2 cellular contexts compared by ENCODE assay signal in genomic region chr17:79145548-79145947, GRCh38.
A peak's percentile ranks its signal among the peaks of the same experiment; 100 is the strongest.
TF ChIP-seq lines count a peak whose summit lies in the region.

No MANE protein-coding gene starts in this region.

TF ChIP-seq in HepG2, 621 proteins besides CTCF, POLR2A, EP300 and RAD21:
- TF ChIP-seq ZNF678 (CRISPR knock-in tag; IDR thresholded peaks at IDR 0.05) (no peak), EZH2 (conservative IDR thresholded peaks at IDR 0.05; ENCODE audit: low read depth, low read length) (peak; percentile 26; the same call in 1 of the 2 replicates), ZNF281 (CRISPR knock-in tag; IDR thresholded peaks at IDR 0.05; ENCODE audit: borderline replicate concordance) (no peak), SRSF1 (optimal IDR thresholded peaks at IDR 0.05; ENCODE audit: low read depth, low read length) (no peak)
- TF ChIP-seq, protein P1, sequence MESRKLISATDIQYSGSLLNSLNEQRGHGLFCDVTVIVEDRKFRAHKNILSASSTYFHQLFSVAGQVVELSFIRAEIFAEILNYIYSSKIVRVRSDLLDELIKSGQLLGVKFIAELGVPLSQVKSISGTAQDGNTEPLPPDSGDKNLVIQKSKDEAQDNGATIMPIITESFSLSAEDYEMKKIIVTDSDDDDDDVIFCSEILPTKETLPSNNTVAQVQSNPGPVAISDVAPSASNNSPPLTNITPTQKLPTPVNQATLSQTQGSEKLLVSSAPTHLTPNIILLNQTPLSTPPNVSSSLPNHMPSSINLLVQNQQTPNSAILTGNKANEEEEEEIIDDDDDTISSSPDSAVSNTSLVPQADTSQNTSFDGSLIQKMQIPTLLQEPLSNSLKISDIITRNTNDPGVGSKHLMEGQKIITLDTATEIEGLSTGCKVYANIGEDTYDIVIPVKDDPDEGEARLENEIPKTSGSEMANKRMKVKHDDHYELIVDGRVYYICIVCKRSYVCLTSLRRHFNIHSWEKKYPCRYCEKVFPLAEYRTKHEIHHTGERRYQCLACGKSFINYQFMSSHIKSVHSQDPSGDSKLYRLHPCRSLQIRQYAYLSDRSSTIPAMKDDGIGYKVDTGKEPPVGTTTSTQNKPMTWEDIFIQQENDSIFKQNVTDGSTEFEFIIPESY (CRISPR knock-in tag; IDR thresholded peaks at IDR 0.05) = no peak
- TF ChIP-seq, protein P2, sequence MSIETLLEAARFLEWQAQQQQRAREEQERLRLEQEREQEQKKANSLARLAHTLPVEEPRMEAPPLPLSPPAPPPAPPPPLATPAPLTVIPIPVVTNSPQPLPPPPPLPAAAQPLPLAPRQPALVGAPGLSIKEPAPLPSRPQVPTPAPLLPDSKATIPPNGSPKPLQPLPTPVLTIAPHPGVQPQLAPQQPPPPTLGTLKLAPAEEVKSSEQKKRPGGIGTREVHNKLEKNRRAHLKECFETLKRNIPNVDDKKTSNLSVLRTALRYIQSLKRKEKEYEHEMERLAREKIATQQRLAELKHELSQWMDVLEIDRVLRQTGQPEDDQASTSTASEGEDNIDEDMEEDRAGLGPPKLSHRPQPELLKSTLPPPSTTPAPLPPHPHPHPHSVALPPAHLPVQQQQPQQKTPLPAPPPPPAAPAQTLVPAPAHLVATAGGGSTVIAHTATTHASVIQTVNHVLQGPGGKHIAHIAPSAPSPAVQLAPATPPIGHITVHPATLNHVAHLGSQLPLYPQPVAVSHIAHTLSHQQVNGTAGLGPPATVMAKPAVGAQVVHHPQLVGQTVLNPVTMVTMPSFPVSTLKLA (IDR thresholded peaks at IDR 0.05) = peak; percentile 73

TF ChIP-seq in K562, 482 proteins besides CTCF, POLR2A, EP300 and RAD21:
- TF ChIP-seq, protein P3, sequence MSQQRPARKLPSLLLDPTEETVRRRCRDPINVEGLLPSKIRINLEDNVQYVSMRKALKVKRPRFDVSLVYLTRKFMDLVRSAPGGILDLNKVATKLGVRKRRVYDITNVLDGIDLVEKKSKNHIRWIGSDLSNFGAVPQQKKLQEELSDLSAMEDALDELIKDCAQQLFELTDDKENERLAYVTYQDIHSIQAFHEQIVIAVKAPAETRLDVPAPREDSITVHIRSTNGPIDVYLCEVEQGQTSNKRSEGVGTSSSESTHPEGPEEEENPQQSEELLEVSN (IDR thresholded peaks at IDR 0.05; ENCODE audit: borderline replicate concordance in 1 of 2, extremely low read depth in 1 of 2, insufficient read depth in 1 of 2, insufficient read length in 1 of 2, low read depth in 1 of 2, low read length in 1 of 2, poor library complexity in 1 of 2, severe bottlenecking in 1 of 2) = peak in 1 of 2 experiments; percentile 51
- TF ChIP-seq, protein P4, sequence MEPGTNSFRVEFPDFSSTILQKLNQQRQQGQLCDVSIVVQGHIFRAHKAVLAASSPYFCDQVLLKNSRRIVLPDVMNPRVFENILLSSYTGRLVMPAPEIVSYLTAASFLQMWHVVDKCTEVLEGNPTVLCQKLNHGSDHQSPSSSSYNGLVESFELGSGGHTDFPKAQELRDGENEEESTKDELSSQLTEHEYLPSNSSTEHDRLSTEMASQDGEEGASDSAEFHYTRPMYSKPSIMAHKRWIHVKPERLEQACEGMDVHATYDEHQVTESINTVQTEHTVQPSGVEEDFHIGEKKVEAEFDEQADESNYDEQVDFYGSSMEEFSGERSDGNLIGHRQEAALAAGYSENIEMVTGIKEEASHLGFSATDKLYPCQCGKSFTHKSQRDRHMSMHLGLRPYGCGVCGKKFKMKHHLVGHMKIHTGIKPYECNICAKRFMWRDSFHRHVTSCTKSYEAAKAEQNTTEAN (CRISPR knock-in tag; IDR thresholded peaks at IDR 0.05) = no peak
- TF ChIP-seq, protein P5, sequence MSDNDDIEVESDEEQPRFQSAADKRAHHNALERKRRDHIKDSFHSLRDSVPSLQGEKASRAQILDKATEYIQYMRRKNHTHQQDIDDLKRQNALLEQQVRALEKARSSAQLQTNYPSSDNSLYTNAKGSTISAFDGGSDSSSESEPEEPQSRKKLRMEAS (CRISPR knock-in tag; IDR thresholded peaks at IDR 0.05) = 0 out of 2 replicates have a peak, but pooled peaks have one; percentile 17
